ENCODE assay signal across 8 cellular contexts in genomic region chr6:27808242-27809066, GRCh38.
DNase-seq lines count a peak whose midpoint lies in the region; ATAC-seq and TF ChIP-seq lines count a peak whose summit lies in the region.
"Not testable (repeated sequence)": the region's sequence is repeated elsewhere in the genome, so short reads cannot be mapped to it uniquely, and the experiment has no call there.

No MANE protein-coding gene starts in this region.

- not testable (repeated sequence) for H3K9me2 ChIP-seq in neural cell (ENCODE audit: insufficient read depth, low read length)

- H3K36me3 ChIP-seq in left ventricle myocardium inferior; neural cell (ENCODE audit: insufficient read depth, low read length); upper lobe of right lung: not testable (repeated sequence)

- intact Hi-C loops in MCF 10A (cut with micrococcal nuclease), result loop anchor here (2.0 kb wide), 1 partner anchor 84 kb away; a partner anchor contains a TSS
- intact Hi-C loops in left ventricle myocardium inferior (cut with micrococcal nuclease); upper lobe of right lung (cut with DNase I): not testable (repeated sequence)

- H3K4me3 ChIP-seq in left ventricle myocardium inferior, result peak overlapping the region; percentile 73
- H3K4me3 ChIP-seq in neural cell (ENCODE audit: low read length), result peak overlapping the region; percentile 71
- H3K4me3 ChIP-seq in upper lobe of right lung, result peak overlapping the region; percentile 58

- H3K4me1 ChIP-seq in left ventricle myocardium inferior, result peaks cover 30% of the 10 kb centered on the region
- not testable (repeated sequence) for H3K4me1 ChIP-seq in upper lobe of right lung

- peaks cover 14% of the 10 kb centered on the region for H3K27me3 Mint-ChIP-seq in T-helper 2 cell treated with Interferon-gamma antibody and Interleukin-4, amounts not matched to agents 5 μg/mL and 100 μg/mL, for 36 hours (ENCODE audit: low read depth)
- H3K27me3 Mint-ChIP-seq in MCF 10A (ENCODE audit: insufficient read depth, unreplicated experiment), result not testable (repeated sequence)

- peak; percentile 97 for TF ChIP-seq POLR2A in GM10847 (IDR thresholded peaks at IDR 0.05; ENCODE audit: extremely low read depth, insufficient read length)

- TF ChIP-seq CTCF in MCF 10A (IDR thresholded peaks at IDR 0.05; ENCODE audit: unreplicated experiment); left ventricle myocardium inferior (IDR thresholded peaks at IDR 0.05; ENCODE audit: borderline replicate concordance); neural cell (IDR thresholded peaks at IDR 0.05; ENCODE audit: poor library complexity, severe bottlenecking); upper lobe of right lung (IDR thresholded peaks at IDR 0.05): not testable (repeated sequence)

- H3F3A ChIP-seq in neural cell (ENCODE audit: insufficient read depth, low read length, poor library complexity, severe bottlenecking), result not testable (repeated sequence)

- H3K27ac ChIP-seq in left ventricle myocardium inferior (replicated peaks) (peak overlapping the region; percentile 81), upper lobe of right lung (peak overlapping the region; percentile 79)
- H3K27ac ChIP-seq in neural cell (ENCODE audit: low read length), result not testable (repeated sequence)

- POLR2A ChIA-PET in MCF 10A (lab: Yijun Ruan, JAX), result interaction anchor here (0.6 to 10.8 kb wide), 65 partner anchors 12 to 1792 kb away, joined by 3 to 690 read pairs (median 5); partner anchors contain the start of gene ZNF184

- peaks cover 10% of the 10 kb centered on the region for H3K36me3 Mint-ChIP-seq in T-helper 2 cell treated with Interferon-gamma antibody and Interleukin-4, amounts not matched to agents 5 μg/mL and 100 μg/mL, for 36 hours (ENCODE audit: low read depth)
- peaks cover 13% of the 10 kb centered on the region for H3K36me3 Mint-ChIP-seq in MCF 10A (ENCODE audit: insufficient read depth, unreplicated experiment)

- H3K9me3 Mint-ChIP-seq in T-helper 2 cell treated with Interferon-gamma antibody and Interleukin-4, amounts not matched to agents 5 μg/mL and 100 μg/mL, for 36 hours; MCF 10A (ENCODE audit: unreplicated experiment): not testable (repeated sequence)

- TF ChIP-seq RAD21 in neural cell (conservative IDR thresholded peaks at IDR 0.05), result not testable (repeated sequence)

- peak overlapping the region; percentile 34 for H3K4me2 ChIP-seq in neural cell (ENCODE audit: low read length)

- ATAC-seq in HG02763 (IDR thresholded peaks at IDR 0.05; ENCODE audit: unreplicated experiment), result peak; percentile 1
- ATAC-seq in upper lobe of right lung, result peak; percentile 1

- peak overlapping the region; percentile 92 for H3K4me3 Mint-ChIP-seq in T-helper 2 cell treated with Interferon-gamma antibody and Interleukin-4, amounts not matched to agents 5 μg/mL and 100 μg/mL, for 36 hours
- peak overlapping the region; percentile 86 for H3K4me3 Mint-ChIP-seq in MCF 10A (ENCODE audit: unreplicated experiment)

- H3K79me2 ChIP-seq in neural cell (replicated peaks; ENCODE audit: insufficient read depth, low read length), result not testable (repeated sequence)

- H3K4me1 Mint-ChIP-seq in T-helper 2 cell treated with Interferon-gamma antibody and Interleukin-4, amounts not matched to agents 5 μg/mL and 100 μg/mL, for 36 hours (ENCODE audit: low read depth), result peaks cover 53% of the 10 kb centered on the region
- H3K4me1 Mint-ChIP-seq in MCF 10A (ENCODE audit: insufficient read depth, unreplicated experiment), result peaks cover 20% of the 10 kb centered on the region

- H2AFZ ChIP-seq in neural cell (ENCODE audit: low read depth, low read length), result not testable (repeated sequence)

- H3K27ac Mint-ChIP-seq in T-helper 2 cell treated with Interferon-gamma antibody and Interleukin-4, amounts not matched to agents 5 μg/mL and 100 μg/mL, for 36 hours, result peak overlapping the region; percentile 100
- peak overlapping the region; percentile 82 for H3K27ac Mint-ChIP-seq in MCF 10A (ENCODE audit: low read depth, unreplicated experiment)

- not testable (repeated sequence) for H4K20me1 ChIP-seq in neural cell (ENCODE audit: insufficient read depth)

- not testable (repeated sequence) for TF ChIP-seq EP300 in neural cell (conservative IDR thresholded peaks at IDR 0.05; ENCODE audit: poor library complexity, severe bottlenecking)

- not testable (repeated sequence) for H3K9ac ChIP-seq in neural cell (ENCODE audit: low read length)

- not testable (repeated sequence) for H3K9me3 ChIP-seq in left ventricle myocardium inferior (replicated peaks); neural cell (ENCODE audit: low read length); upper lobe of right lung

- DNase-seq in NCI-H2029 treated with DMSO at 0.1 percent for 48 hours (lab: John Stamatoyannopoulos, UW) (peak; percentile 36), MCF 10A (ENCODE audit: unreplicated experiment) (peak; percentile 55)
- peak; percentile 38 for DNase-seq in T-helper 2 cell treated with Interferon-gamma antibody and Interleukin-4, amounts not matched to agents 5 μg/mL and 100 μg/mL, for 36 hours (ENCODE audit: low spot score)
- DNase-seq in left ventricle myocardium inferior, upper lobe of right lung: not testable (repeated sequence)

- BruUV-seq in MCF 10A (replicated peaks; lab: Mats Ljungman, UMichigan), result TSS peak; percentile 82

- CTCF ChIA-PET in MCF 10A (lab: Yijun Ruan, JAX), result interaction anchor here (0.6 to 2.5 kb wide), 8 partner anchors 25 to 1650 kb away, joined by 3 to 10 read pairs (median 3); a partner anchor contains a TSS

- peaks cover 96% of the 10 kb centered on the region for H3K27me3 ChIP-seq in left ventricle myocardium inferior (ENCODE audit: low read depth)
- H3K27me3 ChIP-seq in neural cell (ENCODE audit: insufficient read depth, low read depth, low read length); upper lobe of right lung: not testable (repeated sequence)
